In genomic region chr11:65791719-65792213, GRCh38 we compare ENCODE assay signal across 8 cellular contexts. TPM values are rescaled to one million over a fixed set of nuclear protein-coding genes. Genes with fewer than 3 reads are reported as not detected.
DNase-seq lines count a peak whose midpoint lies in the region; ATAC-seq and TF ChIP-seq lines count a peak whose summit lies in the region.
"Had no signal": no experiment of that assay in that cellular context is flagged by ENCODE, and none has a peak within 500 bp of the region (broad histone marks: within the 10 kb centered on the region; RNA-seq: fewer than 3 reads in every experiment).

No MANE protein-coding gene starts in this region.

- no peaks in the 10 kb centered on the region for H3K9me3 ChIP-seq in transverse colon

- no peak for TF ChIP-seq CTCF in transverse colon (IDR thresholded peaks at IDR 0.05)

- peaks cover 23% of the 10 kb centered on the region for H3K27me3 ChIP-seq in transverse colon

- peak; percentile 73 for ATAC-seq in GM18517 (IDR thresholded peaks at IDR 0.05; ENCODE audit: unreplicated experiment)
- peak; percentile 76 for ATAC-seq in HG02759 (IDR thresholded peaks at IDR 0.05; ENCODE audit: unreplicated experiment)
- ATAC-seq: Panc1 had no signal

- no peak for TF ChIP-seq EP300 in transverse colon (IDR thresholded peaks at IDR 0.05; ENCODE audit: low read depth)

- TF ChIP-seq POLR2A in transverse colon (IDR thresholded peaks at IDR 0.05) = peak; percentile 73

- no peak overlapping the region for H3K4me3 ChIP-seq in transverse colon

- in situ Hi-C loops in transverse colon (cut with MboI; ENCODE audit: low pct_ligation_motif_present in 1 of 4, low pct_unique_long_range_greater_than_20kb in 1 of 4, low sequenced_read_pairs in 3 of 4) = no loop called here

- peaks cover 0 to 7% (median 3%) of the 10 kb centered on the region in 4 donors for H3K36me3 ChIP-seq in transverse colon

- H3K4me1 ChIP-seq in transverse colon = peaks cover 12 to 63% (median 55%) of the 10 kb centered on the region in 4 donors

- WGBS in transverse colon (ENCODE audit: low coverage in 1 of 2), 2 donors = 33% methylated on average over 13 of the region's 13 CpGs; no CpG with 5 or more reads in 1 of the 2 donors

- intact Hi-C loops in transverse colon (cut with DNase I; ENCODE audit: low total_unique reads) = no loop called here

- H3K27ac ChIP-seq in epithelial cell of prostate = peak overlapping the region; percentile 77
- H3K27ac ChIP-seq in transverse colon = peak overlapping the region; percentile 80 to 93 (median 86)

- peak; percentile 19 to 70 for DNase-seq in SHP77 (lab: John Stamatoyannopoulos, UW)
- no peak for DNase-seq in epithelial cell of prostate (ENCODE audit: low read depth, low spot score)
- peak; percentile 87 for DNase-seq in transverse colon
- no peak for DNase-seq in DMS114 treated with DMSO at 0.1 percent for 48 hours (lab: John Stamatoyannopoulos, UW; ENCODE audit: unreplicated experiment)
- no peak for DNase-seq in HuH-7.5 (ENCODE audit: low spot score)

RNA-seq across cellular contexts. Expression of gene OVOL1, which starts 4.9 kb away (rescaled TPM):
- total RNA-seq in transverse colon = 10 to 100 TPM; 19.9 to 44.8 (median 33.8) TPM

RNA-seq across cellular contexts. Expression of gene AP5B1, which starts 11.0 kb away (rescaled TPM):
- total RNA-seq in transverse colon = 10 to 100 TPM; 24.9 to 33.7 (median 28.2) TPM

RNA-seq across cellular contexts. Expression of gene SNX32, which starts 42.0 kb away (rescaled TPM):
- total RNA-seq in transverse colon = 10 to 100 TPM in 1 of 4 donors, 1 to 10 TPM in 1, under 1 TPM in 1, not detected in 1; 0.60 to 10.0 (median 1.6) TPM

Comparison
In these comparisons a context has a peak if more than half of its experiments do, and no peak if none do; other contexts are left out.
1. DNase-seq: peak in SHP77 (2 of 2) and transverse colon (single experiment); none in epithelial cell of prostate (single experiment), DMS114 treated with DMSO at 0.1 percent for 48 hours (single experiment) and HuH-7.5 (single experiment).